Comparison of ENCODE assay signal across 1 cellular context in the genomic region with DNA sequence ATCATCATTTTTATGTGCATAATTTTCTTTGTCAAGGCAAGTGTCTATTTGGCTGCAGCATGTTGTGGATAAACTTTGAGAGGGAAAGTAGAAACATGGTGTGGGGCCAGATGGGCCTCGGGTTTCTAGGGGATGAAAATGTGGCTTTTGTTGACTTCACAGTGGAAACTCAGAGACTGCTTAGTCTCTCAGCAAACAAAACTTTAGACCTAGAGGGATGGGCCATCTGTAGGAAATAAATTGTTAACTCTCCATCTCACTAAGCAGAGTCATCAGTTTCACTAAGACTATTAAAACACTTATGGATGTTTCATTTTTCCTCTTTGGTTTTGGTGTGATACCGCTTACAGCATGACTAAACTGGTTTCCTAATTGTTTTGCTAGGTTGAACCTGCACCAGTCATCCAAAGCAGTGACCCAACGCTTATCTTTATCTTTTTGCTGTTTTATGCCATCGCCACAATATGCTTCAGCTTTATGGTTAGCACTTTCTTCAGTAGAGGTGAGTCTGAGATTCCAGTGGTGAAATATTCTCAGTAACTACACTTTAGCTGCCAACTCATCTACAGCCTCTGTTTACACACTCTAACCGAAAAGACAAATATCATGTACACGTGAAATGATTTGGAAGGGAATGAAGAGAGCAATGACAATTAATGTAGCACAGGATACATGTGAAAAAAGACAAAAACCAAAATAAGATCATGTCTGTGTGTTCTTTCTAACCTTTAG.
TF ChIP-seq lines count a peak whose summit lies in the region.

No MANE protein-coding gene starts in this region.

TF ChIP-seq in HepG2, 621 proteins besides CTCF, POLR2A, EP300 and RAD21 (continued from another document and continues in another):
- TF ChIP-seq ZNF260 (CRISPR knock-in tag; IDR thresholded peaks at IDR 0.05; ENCODE audit: borderline replicate concordance, low read depth), result no peak
- TF ChIP-seq ZNF577 (CRISPR knock-in tag; IDR thresholded peaks at IDR 0.05; ENCODE audit: borderline replicate concordance, low read depth), result no peak
- no peak for TF ChIP-seq TGIF2 (CRISPR knock-in tag; IDR thresholded peaks at IDR 0.05)
- no peak for TF ChIP-seq ZNF160 (CRISPR knock-in tag; IDR thresholded peaks at IDR 0.05)
- 0 out of 2 replicates have a peak, but pooled peaks have one; percentile 74 for TF ChIP-seq ZBTB3 (CRISPR knock-in tag; IDR thresholded peaks at IDR 0.05; ENCODE audit: borderline replicate concordance, low read depth)
- TF ChIP-seq KAT7 (CRISPR knock-in tag; IDR thresholded peaks at IDR 0.05; ENCODE audit: borderline replicate concordance), result no peak
- TF ChIP-seq ZNF274 (CRISPR knock-in tag; IDR thresholded peaks at IDR 0.05), result no peak
- TF ChIP-seq, protein P1, sequence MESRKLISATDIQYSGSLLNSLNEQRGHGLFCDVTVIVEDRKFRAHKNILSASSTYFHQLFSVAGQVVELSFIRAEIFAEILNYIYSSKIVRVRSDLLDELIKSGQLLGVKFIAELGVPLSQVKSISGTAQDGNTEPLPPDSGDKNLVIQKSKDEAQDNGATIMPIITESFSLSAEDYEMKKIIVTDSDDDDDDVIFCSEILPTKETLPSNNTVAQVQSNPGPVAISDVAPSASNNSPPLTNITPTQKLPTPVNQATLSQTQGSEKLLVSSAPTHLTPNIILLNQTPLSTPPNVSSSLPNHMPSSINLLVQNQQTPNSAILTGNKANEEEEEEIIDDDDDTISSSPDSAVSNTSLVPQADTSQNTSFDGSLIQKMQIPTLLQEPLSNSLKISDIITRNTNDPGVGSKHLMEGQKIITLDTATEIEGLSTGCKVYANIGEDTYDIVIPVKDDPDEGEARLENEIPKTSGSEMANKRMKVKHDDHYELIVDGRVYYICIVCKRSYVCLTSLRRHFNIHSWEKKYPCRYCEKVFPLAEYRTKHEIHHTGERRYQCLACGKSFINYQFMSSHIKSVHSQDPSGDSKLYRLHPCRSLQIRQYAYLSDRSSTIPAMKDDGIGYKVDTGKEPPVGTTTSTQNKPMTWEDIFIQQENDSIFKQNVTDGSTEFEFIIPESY (CRISPR knock-in tag; IDR thresholded peaks at IDR 0.05), result no peak
- TF ChIP-seq SP1 (IDR thresholded peaks at IDR 0.05), result no peak
- TF ChIP-seq SP1 (CRISPR knock-in tag; IDR thresholded peaks at IDR 0.05), result no peak
- no peak for TF ChIP-seq KLF13 (CRISPR knock-in tag; IDR thresholded peaks at IDR 0.05)
- TF ChIP-seq GRHL1 (CRISPR knock-in tag; conservative IDR thresholded peaks at IDR 0.05), result no peak
- no peak for TF ChIP-seq ZFP82 (CRISPR knock-in tag; IDR thresholded peaks at IDR 0.05; ENCODE audit: borderline replicate concordance)
- TF ChIP-seq PHF21A (CRISPR knock-in tag; IDR thresholded peaks at IDR 0.05), result peak; percentile 86
- TF ChIP-seq MAFK (conservative IDR thresholded peaks at IDR 0.05 in 1 of 2, IDR thresholded peaks at IDR 0.05 in 1 of 2; ENCODE audit: low read length in 2 of 2), result peak; percentile 58 to 72
- peak; percentile 62 for TF ChIP-seq ZNF574 (CRISPR knock-in tag; IDR thresholded peaks at IDR 0.05)
- no peak for TF ChIP-seq ATRX (CRISPR knock-in tag; IDR thresholded peaks at IDR 0.05; ENCODE audit: borderline replicate concordance)
- no peak for TF ChIP-seq PLRG1 (conservative IDR thresholded peaks at IDR 0.05)
- TF ChIP-seq EZH2 (conservative IDR thresholded peaks at IDR 0.05; ENCODE audit: low read depth, low read length), result no peak
- TF ChIP-seq ESRRA (CRISPR knock-in tag; IDR thresholded peaks at IDR 0.05; ENCODE audit: low read depth), result no peak
- TF ChIP-seq, protein P2, sequence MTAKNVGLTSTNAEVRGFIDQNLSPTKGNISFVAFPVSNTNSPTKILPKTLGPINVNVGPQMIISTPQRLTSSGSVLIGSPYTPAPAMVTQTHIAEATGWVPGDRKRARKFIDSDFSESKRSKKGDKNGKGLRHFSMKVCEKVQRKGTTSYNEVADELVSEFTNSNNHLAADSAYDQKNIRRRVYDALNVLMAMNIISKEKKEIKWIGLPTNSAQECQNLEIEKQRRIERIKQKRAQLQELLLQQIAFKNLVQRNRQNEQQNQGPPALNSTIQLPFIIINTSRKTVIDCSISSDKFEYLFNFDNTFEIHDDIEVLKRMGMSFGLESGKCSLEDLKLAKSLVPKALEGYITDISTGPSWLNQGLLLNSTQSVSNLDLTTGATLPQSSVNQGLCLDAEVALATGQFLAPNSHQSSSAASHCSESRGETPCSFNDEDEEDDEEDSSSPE (CRISPR knock-in tag; IDR thresholded peaks at IDR 0.05), result peak; percentile 56; the same call in 1 of the 2 replicates
- TF ChIP-seq SNAI1 (CRISPR knock-in tag; IDR thresholded peaks at IDR 0.05; ENCODE audit: borderline replicate concordance), result no peak
- TF ChIP-seq ZNF615 (CRISPR knock-in tag; IDR thresholded peaks at IDR 0.05; ENCODE audit: borderline replicate concordance), result no peak
- TF ChIP-seq ELF3 (CRISPR knock-in tag; IDR thresholded peaks at IDR 0.05), result peak; percentile 76; the same call in 1 of the 2 replicates
- TF ChIP-seq UBTF (CRISPR knock-in tag; IDR thresholded peaks at IDR 0.05), result no peak
- TF ChIP-seq, protein P3, sequence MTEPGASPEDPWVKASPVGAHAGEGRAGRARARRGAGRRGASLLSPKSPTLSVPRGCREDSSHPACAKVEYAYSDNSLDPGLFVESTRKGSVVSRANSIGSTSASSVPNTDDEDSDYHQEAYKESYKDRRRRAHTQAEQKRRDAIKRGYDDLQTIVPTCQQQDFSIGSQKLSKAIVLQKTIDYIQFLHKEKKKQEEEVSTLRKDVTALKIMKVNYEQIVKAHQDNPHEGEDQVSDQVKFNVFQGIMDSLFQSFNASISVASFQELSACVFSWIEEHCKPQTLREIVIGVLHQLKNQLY (CRISPR knock-in tag; IDR thresholded peaks at IDR 0.05), result no peak
- no peak for TF ChIP-seq ZNF564 (CRISPR knock-in tag; IDR thresholded peaks at IDR 0.05)
- no peak for TF ChIP-seq MTA3 (CRISPR knock-in tag; IDR thresholded peaks at IDR 0.05)
- TF ChIP-seq GATAD2A (CRISPR knock-in tag; IDR thresholded peaks at IDR 0.05), result peak; percentile 72
- no peak for TF ChIP-seq ZNF253 (CRISPR knock-in tag; IDR thresholded peaks at IDR 0.05; ENCODE audit: borderline replicate concordance)
- no peak for TF ChIP-seq STAT6 (CRISPR knock-in tag; IDR thresholded peaks at IDR 0.05; ENCODE audit: borderline replicate concordance)
- no peak; the same call in 1 of the 2 replicates for TF ChIP-seq ZSCAN9 (CRISPR knock-in tag; IDR thresholded peaks at IDR 0.05; ENCODE audit: borderline replicate concordance)
- TF ChIP-seq, protein P4, sequence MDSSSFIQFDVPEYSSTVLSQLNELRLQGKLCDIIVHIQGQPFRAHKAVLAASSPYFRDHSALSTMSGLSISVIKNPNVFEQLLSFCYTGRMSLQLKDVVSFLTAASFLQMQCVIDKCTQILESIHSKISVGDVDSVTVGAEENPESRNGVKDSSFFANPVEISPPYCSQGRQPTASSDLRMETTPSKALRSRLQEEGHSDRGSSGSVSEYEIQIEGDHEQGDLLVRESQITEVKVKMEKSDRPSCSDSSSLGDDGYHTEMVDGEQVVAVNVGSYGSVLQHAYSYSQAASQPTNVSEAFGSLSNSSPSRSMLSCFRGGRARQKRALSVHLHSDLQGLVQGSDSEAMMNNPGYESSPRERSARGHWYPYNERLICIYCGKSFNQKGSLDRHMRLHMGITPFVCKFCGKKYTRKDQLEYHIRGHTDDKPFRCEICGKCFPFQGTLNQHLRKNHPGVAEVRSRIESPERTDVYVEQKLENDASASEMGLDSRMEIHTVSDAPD (CRISPR knock-in tag; IDR thresholded peaks at IDR 0.05), result no peak
- TF ChIP-seq ZNF354B (CRISPR knock-in tag; IDR thresholded peaks at IDR 0.05), result peak; percentile 70; the same call in 1 of the 2 replicates
- 0 out of 2 replicates have a peak, but pooled peaks have one; percentile 43 for TF ChIP-seq ZBTB49 (CRISPR knock-in tag; IDR thresholded peaks at IDR 0.05; ENCODE audit: borderline replicate concordance)
- peak; percentile 3 for TF ChIP-seq TEAD3 (CRISPR knock-in tag; optimal IDR thresholded peaks at IDR 0.05; ENCODE audit: borderline replicate concordance)
- no peak for TF ChIP-seq TIGD3 (CRISPR knock-in tag; IDR thresholded peaks at IDR 0.05; ENCODE audit: borderline replicate concordance)
